19 cellular contexts compared by ENCODE assay signal in genomic region chr7:105530126-105530525, GRCh38. TPM values are rescaled to one million over a fixed set of nuclear protein-coding genes. Genes with fewer than 3 reads are reported as not detected.
A peak's percentile ranks its signal among the peaks of the same experiment; 100 is the strongest.
DNase-seq lines count a peak whose midpoint lies in the region; ATAC-seq and TF ChIP-seq lines count a peak whose summit lies in the region.
"Had no signal": no experiment of that assay in that cellular context is flagged by ENCODE, and none has a peak within 500 bp of the region (broad histone marks: within the 10 kb centered on the region; RNA-seq: fewer than 3 reads in every experiment).

No MANE protein-coding gene starts in this region.

- no peak for DNase-seq in activated naive CD4-positive, alpha-beta T cell treated with anti-CD3 and anti-CD28 coated beads, Interleukin-2, amount 10 ng/mL, durations not matched to agents 7 days and 5 days
- no peak for DNase-seq in activated naive CD4-positive, alpha-beta T cell treated with anti-CD3 and anti-CD28 coated beads, Interleukin-2, amount 50 U/mL, for 72 hours (ENCODE audit: low spot score in 2 of 2)
- no peak for DNase-seq in activated CD4-positive, alpha-beta memory T cell treated with anti-CD3 and anti-CD28 coated beads, Interleukin-2, amount 10 ng/mL, durations not matched to agents 7 days and 5 days
- DNase-seq in immature natural killer cell (no peak), type B pancreatic cell (ENCODE audit: extremely low spot score, unreplicated experiment) (no peak), NCI-H510A treated with DMSO at 0.1 percent for 48 hours (lab: John Stamatoyannopoulos, UW) (no peak), left ventricle myocardium inferior (no peak)
- DNase-seq: aorta, cerebellar nuclear complex, nucleus accumbens, T-helper 9 cell had no signal

- no peak overlapping the region for H3K4me3 ChIP-seq in left ventricle myocardium inferior
- H3K4me3 ChIP-seq: GM23338, right atrium auricular region, SJSA1, tibial nerve had no signal

- no peak for TF ChIP-seq CTCF in type B pancreatic cell (conservative IDR thresholded peaks at IDR 0.05)
- TF ChIP-seq CTCF in left ventricle myocardium inferior (IDR thresholded peaks at IDR 0.05; ENCODE audit: borderline replicate concordance) = no peak

- H3K27ac Mint-ChIP-seq in activated naive CD4-positive, alpha-beta T cell treated with anti-CD3 and anti-CD28 coated beads, Interleukin-2, amount 10 ng/mL, durations not matched to agents 7 days and 5 days = peak overlapping the region; percentile 7
- peak overlapping the region in 1 of 2 donors; percentile 29 for H3K27ac Mint-ChIP-seq in activated naive CD4-positive, alpha-beta T cell treated with anti-CD3 and anti-CD28 coated beads, Interleukin-2, amount 50 U/mL, for 72 hours
- no peak overlapping the region for H3K27ac Mint-ChIP-seq in activated CD4-positive, alpha-beta memory T cell treated with anti-CD3 and anti-CD28 coated beads, Interleukin-2, amount 10 ng/mL, durations not matched to agents 7 days and 5 days
- H3K27ac Mint-ChIP-seq in immature natural killer cell (peak overlapping the region in 2 of 6 donors; percentile 31 to 77), type B pancreatic cell (no peak overlapping the region)
- H3K27ac Mint-ChIP-seq: GM23338 had no signal

- CTCF ChIA-PET in activated naive CD4-positive, alpha-beta T cell treated with anti-CD3 and anti-CD28 coated beads, Interleukin-2, amount 10 ng/mL, durations not matched to agents 7 days and 5 days (lab: Charles Lee) = no interaction called here
- CTCF ChIA-PET in activated CD4-positive, alpha-beta memory T cell treated with anti-CD3 and anti-CD28 coated beads, Interleukin-2, amount 10 ng/mL, durations not matched to agents 7 days and 5 days (lab: Charles Lee) = interaction anchor here (0.6 kb wide), 1 partner anchor 1061 kb away, joined by 3 read pairs; no protein-coding TSS in a partner anchor

- H3K9me3 ChIP-seq in left ventricle myocardium inferior (replicated peaks) = no peaks in the 10 kb centered on the region
- H3K9me3 ChIP-seq: right atrium auricular region, SJSA1, tibial nerve had no signal

- H3K27me3 ChIP-seq in left ventricle myocardium inferior (ENCODE audit: low read depth) = no peaks in the 10 kb centered on the region
- H3K27me3 ChIP-seq: right atrium auricular region, SJSA1, tibial nerve had no signal

- peak overlapping the region; percentile 44 for H3K4me3 Mint-ChIP-seq in activated naive CD4-positive, alpha-beta T cell treated with anti-CD3 and anti-CD28 coated beads, Interleukin-2, amount 10 ng/mL, durations not matched to agents 7 days and 5 days
- peak overlapping the region; percentile 46 for H3K4me3 Mint-ChIP-seq in activated CD4-positive, alpha-beta memory T cell treated with anti-CD3 and anti-CD28 coated beads, Interleukin-2, amount 10 ng/mL, durations not matched to agents 7 days and 5 days
- H3K4me3 Mint-ChIP-seq in immature natural killer cell = peak overlapping the region; percentile 45 to 68 (median 46)
- peak overlapping the region; percentile 7 for H3K4me3 Mint-ChIP-seq in type B pancreatic cell
- H3K4me3 Mint-ChIP-seq: GM23338 had no signal

- ATAC-seq in activated naive CD4-positive, alpha-beta T cell treated with anti-CD3 and anti-CD28 coated beads, Interleukin-2, amount 50 U/mL, for 72 hours = no peak
- ATAC-seq: activated CD4-positive, CD25-positive, alpha-beta regulatory T cell treated with anti-CD3 and anti-CD28 coated beads, Interleukin-2, amount 50 U/mL, for 24 hours; GM23338; Panc1 had no signal

- peaks cover 3% of the 10 kb centered on the region for H3K36me3 ChIP-seq in left ventricle myocardium inferior
- H3K36me3 ChIP-seq: right atrium auricular region, tibial nerve had no signal

- H3K27ac ChIP-seq in left ventricle myocardium inferior (replicated peaks) = no peak overlapping the region
- H3K27ac ChIP-seq: right atrium auricular region, SJSA1, tibial nerve had no signal

- H3K4me1 ChIP-seq in left ventricle myocardium inferior = peaks cover 25% of the 10 kb centered on the region

- H3K27me3 Mint-ChIP-seq in activated naive CD4-positive, alpha-beta T cell treated with anti-CD3 and anti-CD28 coated beads, Interleukin-2, amount 10 ng/mL, durations not matched to agents 7 days and 5 days = no peaks in the 10 kb centered on the region
- peaks cover 3% of the 10 kb centered on the region for H3K27me3 Mint-ChIP-seq in activated CD4-positive, alpha-beta memory T cell treated with anti-CD3 and anti-CD28 coated beads, Interleukin-2, amount 10 ng/mL, durations not matched to agents 7 days and 5 days
- peaks cover 2 to 4% (median 2%) of the 10 kb centered on the region in 3 donors for H3K27me3 Mint-ChIP-seq in immature natural killer cell (ENCODE audit: low read depth in 3 of 3)
- no peaks in the 10 kb centered on the region for H3K27me3 Mint-ChIP-seq in type B pancreatic cell

- H3K4me1 Mint-ChIP-seq in activated naive CD4-positive, alpha-beta T cell treated with anti-CD3 and anti-CD28 coated beads, Interleukin-2, amount 10 ng/mL, durations not matched to agents 7 days and 5 days = peaks cover 36% of the 10 kb centered on the region
- H3K4me1 Mint-ChIP-seq in activated CD4-positive, alpha-beta memory T cell treated with anti-CD3 and anti-CD28 coated beads, Interleukin-2, amount 10 ng/mL, durations not matched to agents 7 days and 5 days = peaks cover 33% of the 10 kb centered on the region
- H3K4me1 Mint-ChIP-seq in immature natural killer cell (peaks cover 28 to 41% of the 10 kb centered on the region in 2 donors), type B pancreatic cell (ENCODE audit: unreplicated experiment) (peaks cover 12% of the 10 kb centered on the region)

- POLR2A ChIA-PET in activated CD4-positive, alpha-beta memory T cell treated with anti-CD3 and anti-CD28 coated beads, Interleukin-2, amount 10 ng/mL, durations not matched to agents 7 days and 5 days (lab: Charles Lee) = interaction anchor here (4.5 kb wide), 1 partner anchor 515 kb away, joined by 34 read pairs; the partner anchor contains the start of gene KMT2E

- intact Hi-C loops in left ventricle myocardium inferior (cut with micrococcal nuclease) = no loop called here

- H3K36me3 Mint-ChIP-seq in activated naive CD4-positive, alpha-beta T cell treated with anti-CD3 and anti-CD28 coated beads, Interleukin-2, amount 10 ng/mL, durations not matched to agents 7 days and 5 days = peaks cover 4% of the 10 kb centered on the region
- peaks cover 0 to 16% of the 10 kb centered on the region in 2 donors for H3K36me3 Mint-ChIP-seq in activated naive CD4-positive, alpha-beta T cell treated with anti-CD3 and anti-CD28 coated beads, Interleukin-2, amount 50 U/mL, for 72 hours
- H3K36me3 Mint-ChIP-seq in activated CD4-positive, alpha-beta memory T cell treated with anti-CD3 and anti-CD28 coated beads, Interleukin-2, amount 10 ng/mL, durations not matched to agents 7 days and 5 days (ENCODE audit: low read depth) = no peaks in the 10 kb centered on the region
- H3K36me3 Mint-ChIP-seq in immature natural killer cell (no peaks in the 10 kb centered on the region), type B pancreatic cell (no peaks in the 10 kb centered on the region)

- H3K9me3 Mint-ChIP-seq in activated naive CD4-positive, alpha-beta T cell treated with anti-CD3 and anti-CD28 coated beads, Interleukin-2, amount 10 ng/mL, durations not matched to agents 7 days and 5 days = no peaks in the 10 kb centered on the region
- H3K9me3 Mint-ChIP-seq in activated naive CD4-positive, alpha-beta T cell treated with anti-CD3 and anti-CD28 coated beads, Interleukin-2, amount 50 U/mL, for 72 hours = no peaks in the 10 kb centered on the region
- no peaks in the 10 kb centered on the region for H3K9me3 Mint-ChIP-seq in activated CD4-positive, alpha-beta memory T cell treated with anti-CD3 and anti-CD28 coated beads, Interleukin-2, amount 10 ng/mL, durations not matched to agents 7 days and 5 days
- H3K9me3 Mint-ChIP-seq in immature natural killer cell = no peaks in the 10 kb centered on the region
- H3K9me3 Mint-ChIP-seq in type B pancreatic cell = peaks cover 4% of the 10 kb centered on the region

RNA-seq across cellular contexts. Expression of gene RINT1, which starts 1.9 kb away (rescaled TPM):
- total RNA-seq in activated naive CD4-positive, alpha-beta T cell treated with anti-CD3 and anti-CD28 coated beads, Interleukin-2, amount 50 U/mL, for 72 hours = 10 to 100 TPM; 21.9 to 25.5 TPM
- 10 to 100 TPM; 20.5 to 21.9 TPM for total RNA-seq in activated CD4-positive, alpha-beta memory T cell treated with anti-CD3 and anti-CD28 coated beads, Interleukin-2, amount 10 ng/mL, durations not matched to agents 7 days and 5 days
- polyA plus RNA-seq in immature natural killer cell = 10 to 100 TPM; 12.2 to 14.3 (median 14.1) TPM
- 21.1 and 24.4 TPM in 2 replicates for total RNA-seq in type B pancreatic cell (ENCODE audit: low replicate concordance)
- 12.9 TPM for total RNA-seq in left ventricle myocardium inferior

RNA-seq across cellular contexts. Expression of gene PUS7, which starts 8.1 kb away (rescaled TPM):
- 10 to 100 TPM in 1 of 2 donors, 1 to 10 TPM in 1; 8.0 to 32.3 TPM for total RNA-seq in activated naive CD4-positive, alpha-beta T cell treated with anti-CD3 and anti-CD28 coated beads, Interleukin-2, amount 50 U/mL, for 72 hours
- total RNA-seq in activated CD4-positive, alpha-beta memory T cell treated with anti-CD3 and anti-CD28 coated beads, Interleukin-2, amount 10 ng/mL, durations not matched to agents 7 days and 5 days = 1 to 10 TPM; 5.1 to 5.9 TPM
- 1 to 10 TPM in 2 of 3 donors, not detected in 1; 1.5 to 3.0 TPM for polyA plus RNA-seq in immature natural killer cell
- total RNA-seq in type B pancreatic cell (ENCODE audit: low replicate concordance) = 15.5 and 25.4 TPM in 2 replicates
- total RNA-seq in left ventricle myocardium inferior = 4.9 TPM

RNA-seq across cellular contexts. Expression of gene EFCAB10, which starts 51.2 kb away (rescaled TPM):
- total RNA-seq in activated naive CD4-positive, alpha-beta T cell treated with anti-CD3 and anti-CD28 coated beads, Interleukin-2, amount 50 U/mL, for 72 hours = not detected
- not detected for total RNA-seq in activated CD4-positive, alpha-beta memory T cell treated with anti-CD3 and anti-CD28 coated beads, Interleukin-2, amount 10 ng/mL, durations not matched to agents 7 days and 5 days
- polyA plus RNA-seq in immature natural killer cell = not detected
- 2.0 TPM in 1 of 2 replicates, not detected in the other for total RNA-seq in type B pancreatic cell (ENCODE audit: low replicate concordance)
- total RNA-seq in left ventricle myocardium inferior = not detected
- total RNA-seq: aorta, G401, glomerular endothelial cell, right atrium auricular region, SJSA1, tibial nerve had no signal
- polyA plus RNA-seq: aorta had no signal
